ENCODE assay signal across 1 cellular context in genomic region chr7:44124822-44125202, GRCh38.
TF ChIP-seq lines count a peak whose summit lies in the region.

No MANE protein-coding gene starts in this region.

TF ChIP-seq in HepG2, 621 proteins besides CTCF, POLR2A, EP300 and RAD21:
- TF ChIP-seq ZNF770 (CRISPR knock-in tag; IDR thresholded peaks at IDR 0.05) = peak; percentile 91
- TF ChIP-seq ZNF792 (CRISPR knock-in tag; IDR thresholded peaks at IDR 0.05) = no peak
- TF ChIP-seq HINFP (CRISPR knock-in tag; IDR thresholded peaks at IDR 0.05; ENCODE audit: low read depth) = no peak
- TF ChIP-seq GFI1 (CRISPR knock-in tag; IDR thresholded peaks at IDR 0.05; ENCODE audit: borderline replicate concordance) = no peak
- TF ChIP-seq ZMYM3 (CRISPR knock-in tag; IDR thresholded peaks at IDR 0.05) = peak; percentile 52; the same call in 1 of the 2 replicates
- TF ChIP-seq ZNF740 (CRISPR knock-in tag; IDR thresholded peaks at IDR 0.05) = no peak
- no peak for TF ChIP-seq ZHX2 (IDR thresholded peaks at IDR 0.05; ENCODE audit: low read depth)
- no peak for TF ChIP-seq ZHX2 (CRISPR knock-in tag; IDR thresholded peaks at IDR 0.05; ENCODE audit: borderline replicate concordance)
- no peak for TF ChIP-seq ZNF292 (CRISPR knock-in tag; IDR thresholded peaks at IDR 0.05; ENCODE audit: borderline replicate concordance, low read depth)
- TF ChIP-seq JDP2 (CRISPR knock-in tag; IDR thresholded peaks at IDR 0.05; ENCODE audit: borderline replicate concordance) = no peak
- TF ChIP-seq NCOR1 (IDR thresholded peaks at IDR 0.05; ENCODE audit: borderline replicate concordance, low read length) = no peak
- TF ChIP-seq FOXP1 (IDR thresholded peaks at IDR 0.05) = no peak
- TF ChIP-seq FOXP1 (CRISPR knock-in tag; IDR thresholded peaks at IDR 0.05) = no peak
- no peak for TF ChIP-seq ZNF557 (CRISPR knock-in tag; IDR thresholded peaks at IDR 0.05)
- no peak for TF ChIP-seq BORCS8-MEF2B (CRISPR knock-in tag; IDR thresholded peaks at IDR 0.05)
- TF ChIP-seq WIZ (CRISPR knock-in tag; IDR thresholded peaks at IDR 0.05) = no peak
- no peak for TF ChIP-seq MEIS1 (CRISPR knock-in tag; IDR thresholded peaks at IDR 0.05; ENCODE audit: borderline replicate concordance)
- no peak for TF ChIP-seq PHF20 (CRISPR knock-in tag; IDR thresholded peaks at IDR 0.05)
